ENCODE assay signal across 8 cellular contexts in genomic region chr7:47253650-47254080, GRCh38.
DNase-seq lines count a peak whose midpoint lies in the region; ATAC-seq, FAIRE-seq and TF ChIP-seq lines count a peak whose summit lies in the region.

No MANE protein-coding gene starts in this region.

- TF ChIP-seq CTCF in BE2C (IDR thresholded peaks at IDR 0.05; ENCODE audit: low read depth, low read length) = no peak
- TF ChIP-seq CTCF in SK-N-SH (IDR thresholded peaks at IDR 0.05) = no peak
- TF ChIP-seq CTCF in upper lobe of right lung (IDR thresholded peaks at IDR 0.05) = no peak

- no peak for FAIRE-seq in GM19239 (lab: Jason Lieb, UNC)

- POLR2A ChIA-PET in SK-N-SH (lab: Yijun Ruan, JAX) = interaction anchor here (1.0 kb wide), 1 partner anchor 13 kb away, joined by 4 read pairs; no protein-coding TSS in a partner anchor

- no peaks in the 10 kb centered on the region for H3K79me2 ChIP-seq in SK-N-SH (ENCODE audit: insufficient read depth)

- peak overlapping the region; percentile 68 for H3K4me3 ChIP-seq in BE2C (ENCODE audit: low read depth, low read length)
- peak overlapping the region; percentile 65 to 71 for H3K4me3 ChIP-seq in SK-N-SH (ENCODE audit: low read depth in 2 of 2, low read length in 1 of 2)
- H3K4me3 ChIP-seq in esophagus (ENCODE audit: low read depth in 1 of 2, low read length in 2 of 2) = peak overlapping the region; percentile 40 to 53
- peak overlapping the region; percentile 53 for H3K4me3 ChIP-seq in upper lobe of right lung

- DNase-seq in BE2C = peak; percentile 41
- peak; percentile 10 for DNase-seq in GM19239 (ENCODE audit: insufficient read length, low spot score)
- peak; percentile 77 for DNase-seq in SK-N-SH
- DNase-seq in mucosa of gallbladder (ENCODE audit: low spot score) = peak; percentile 23
- no peak for DNase-seq in upper lobe of right lung
- DNase-seq in SIG-M5 (lab: John Stamatoyannopoulos, UW) = no peak

- H3K4me1 ChIP-seq in BE2C (no peaks in the 10 kb centered on the region), SK-N-SH (ENCODE audit: control insufficient read depth in 1 of 2, insufficient read depth in 2 of 2, low read depth in 1 of 2, low read length in 1 of 2) (peaks cover 4 to 14% of the 10 kb centered on the region in 2 experiments; a peak in 2 of 4 replicates), esophagus (ENCODE audit: control insufficient read depth in 2 of 2, insufficient read depth in 2 of 2, low read length in 1 of 2) (peaks cover 0 to 4% of the 10 kb centered on the region in 2 donors), upper lobe of right lung (peaks cover 18% of the 10 kb centered on the region)

- H3F3A ChIP-seq in SK-N-SH (replicated peaks; ENCODE audit: insufficient read depth) = no peaks in the 10 kb centered on the region

- H3K9me3 ChIP-seq in BE2C = no peaks in the 10 kb centered on the region; the same call in 1 of the 2 replicates
- H3K9me3 ChIP-seq in SK-N-SH = 0 out of 2 replicates have a peak, but pooled peaks cover 5% of the 10 kb centered on the region
- no peaks in the 10 kb centered on the region for H3K9me3 ChIP-seq in esophagus (ENCODE audit: control insufficient read depth in 2 of 2, insufficient read depth in 1 of 2, low read depth in 1 of 2, low read length in 1 of 2)
- H3K9me3 ChIP-seq in upper lobe of right lung = no peaks in the 10 kb centered on the region

- intact Hi-C loops in upper lobe of right lung (cut with DNase I) = no loop called here

- H4K20me1 ChIP-seq in SK-N-SH (ENCODE audit: insufficient read depth) = no peaks in the 10 kb centered on the region

- TF ChIP-seq EP300 in SK-N-SH (IDR thresholded peaks at IDR 0.05; ENCODE audit: borderline replicate concordance in 1 of 2, low read depth in 1 of 2, low read length in 1 of 2) = no peak

- TF ChIP-seq RAD21 in SK-N-SH (IDR thresholded peaks at IDR 0.05; ENCODE audit: low read length) = no peak

- WGBS in SK-N-SH (ENCODE audit: low lambda C conversion rate) = 10% methylated on average over 14 of the region's 14 CpGs
- WGBS in esophagus, 2 donors = 5 to 8% methylated on average over 14 of the region's 14 CpGs

- H3K27me3 ChIP-seq in BE2C (no peaks in the 10 kb centered on the region), SK-N-SH (ENCODE audit: insufficient read depth) (no peaks in the 10 kb centered on the region), esophagus (ENCODE audit: control insufficient read depth in 1 of 2, insufficient read depth in 2 of 2, low read length in 2 of 2) (no peaks in the 10 kb centered on the region), upper lobe of right lung (no peaks in the 10 kb centered on the region)

- CTCF ChIA-PET in SK-N-SH (lab: Yijun Ruan, JAX) = interaction anchor here (0.5 to 7.0 kb wide), 70 partner anchors 9 to 1338 kb away, joined by 3 to 139 read pairs (median 4); partner anchors contain the start of gene IGFBP3

- peak; percentile 53 for ATAC-seq in HG03196 (IDR thresholded peaks at IDR 0.05; ENCODE audit: unreplicated experiment)
- peak; percentile 63 for ATAC-seq in upper lobe of right lung

- H3K36me3 ChIP-seq in BE2C = no peaks in the 10 kb centered on the region
- no peaks in the 10 kb centered on the region for H3K36me3 ChIP-seq in SK-N-SH (replicated peaks in 1 of 2; ENCODE audit: control insufficient read depth in 1 of 2, insufficient read depth in 2 of 2, low read length in 1 of 2)
- H3K36me3 ChIP-seq in esophagus (ENCODE audit: control insufficient read depth in 2 of 2, insufficient read depth in 2 of 2, low read length in 1 of 2) = no peaks in the 10 kb centered on the region
- H3K36me3 ChIP-seq in upper lobe of right lung = no peaks in the 10 kb centered on the region

- H3K27ac ChIP-seq in SK-N-SH (ENCODE audit: low read depth in 2 of 2, low read length in 1 of 2) = peak overlapping the region; percentile 58 to 62
- H3K27ac ChIP-seq in esophagus (ENCODE audit: low read depth in 2 of 2, low read length in 1 of 2) = peak overlapping the region; percentile 57 to 60
- peak overlapping the region; percentile 87 for H3K27ac ChIP-seq in upper lobe of right lung

- H3K9ac ChIP-seq in SK-N-SH = peak overlapping the region; percentile 61

- peak overlapping the region; percentile 89 for H2AFZ ChIP-seq in SK-N-SH (ENCODE audit: low read depth)

- H3K4me2 ChIP-seq in SK-N-SH = peak overlapping the region; percentile 88

- H3K9me2 ChIP-seq in SK-N-SH = no peaks in the 10 kb centered on the region

TF ChIP-seq in SK-N-SH, 30 proteins besides CTCF, POLR2A, EP300 and RAD21 (continues in another document):
- TF ChIP-seq RXRA (IDR thresholded peaks at IDR 0.05; ENCODE audit: borderline replicate concordance, low read depth) (no peak; the same call in 1 of the 2 replicates), ZBTB33 (IDR thresholded peaks at IDR 0.05; ENCODE audit: borderline replicate concordance, low read depth) (no peak), ELF1 (IDR thresholded peaks at IDR 0.05) (no peak), TCF12 (IDR thresholded peaks at IDR 0.05) (peak; percentile 64; the same call in 1 of the 2 replicates), FOSL2 (IDR thresholded peaks at IDR 0.05; ENCODE audit: borderline replicate concordance, low read depth) (peak; percentile 91), NRF1 (IDR thresholded peaks at IDR 0.05; ENCODE audit: low read depth, low read length) (no peak), POLR2AphosphoS5 (IDR thresholded peaks at IDR 0.05; ENCODE audit: low read depth, low read length) (no peak; the same call in 1 of the 2 replicates), USF2 (IDR thresholded peaks at IDR 0.05; ENCODE audit: borderline replicate concordance, low read depth, low read length) (no peak), RFX5 (IDR thresholded peaks at IDR 0.05; ENCODE audit: low read length) (no peak), GATA2 (CRISPR knock-in tag; IDR thresholded peaks at IDR 0.05) (peak; percentile 75), GABPA (IDR thresholded peaks at IDR 0.05; ENCODE audit: low read depth) (0 out of 2 replicates have a peak, but pooled peaks have one; percentile 28), MXI1 (IDR thresholded peaks at IDR 0.05; ENCODE audit: low read depth, low read length) (peak; percentile 63), TAF1 (IDR thresholded peaks at IDR 0.05; ENCODE audit: borderline replicate concordance, low read depth, low read length) (no peak), TEAD4 (IDR thresholded peaks at IDR 0.05; ENCODE audit: borderline replicate concordance, insufficient read depth) (no peak), FOXM1 (IDR thresholded peaks at IDR 0.05; ENCODE audit: low read depth) (no peak)
- TF ChIP-seq, protein P1, sequence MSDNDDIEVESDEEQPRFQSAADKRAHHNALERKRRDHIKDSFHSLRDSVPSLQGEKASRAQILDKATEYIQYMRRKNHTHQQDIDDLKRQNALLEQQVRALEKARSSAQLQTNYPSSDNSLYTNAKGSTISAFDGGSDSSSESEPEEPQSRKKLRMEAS (IDR thresholded peaks at IDR 0.05; ENCODE audit: low read depth) = peak; percentile 62
- TF ChIP-seq, protein P2, sequence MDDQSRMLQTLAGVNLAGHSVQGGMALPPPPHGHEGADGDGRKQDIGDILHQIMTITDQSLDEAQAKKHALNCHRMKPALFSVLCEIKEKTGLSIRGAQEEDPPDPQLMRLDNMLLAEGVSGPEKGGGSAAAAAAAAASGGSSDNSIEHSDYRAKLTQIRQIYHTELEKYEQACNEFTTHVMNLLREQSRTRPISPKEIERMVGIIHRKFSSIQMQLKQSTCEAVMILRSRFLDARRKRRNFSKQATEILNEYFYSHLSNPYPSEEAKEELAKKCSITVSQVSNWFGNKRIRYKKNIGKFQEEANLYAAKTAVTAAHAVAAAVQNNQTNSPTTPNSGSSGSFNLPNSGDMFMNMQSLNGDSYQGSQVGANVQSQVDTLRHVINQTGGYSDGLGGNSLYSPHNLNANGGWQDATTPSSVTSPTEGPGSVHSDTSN (IDR thresholded peaks at IDR 0.05) = no peak; the same call in 1 of the 2 replicates

Comparison
In these comparisons a context has a peak if more than half of its experiments do, and no peak if none do; other contexts are left out.
1. DNase-seq: peak in BE2C (single experiment), GM19239 (single experiment), SK-N-SH (single experiment) and mucosa of gallbladder (single experiment); none in upper lobe of right lung (single experiment) and SIG-M5 (single experiment).
2. Peak in every context shown above with its lines, with median percentiles within 50 percentile points of each other: H3K4me3 ChIP-seq and H3K27ac ChIP-seq.